ENCODE assay signal across 8 cellular contexts in genomic region chr19:49929121-49929610, GRCh38. TPM values are rescaled to one million over a fixed set of nuclear protein-coding genes. Genes with fewer than 3 reads are reported as not detected.
DNase-seq lines count a peak whose midpoint lies in the region; ATAC-seq and TF ChIP-seq lines count a peak whose summit lies in the region.

A gene with protein sequence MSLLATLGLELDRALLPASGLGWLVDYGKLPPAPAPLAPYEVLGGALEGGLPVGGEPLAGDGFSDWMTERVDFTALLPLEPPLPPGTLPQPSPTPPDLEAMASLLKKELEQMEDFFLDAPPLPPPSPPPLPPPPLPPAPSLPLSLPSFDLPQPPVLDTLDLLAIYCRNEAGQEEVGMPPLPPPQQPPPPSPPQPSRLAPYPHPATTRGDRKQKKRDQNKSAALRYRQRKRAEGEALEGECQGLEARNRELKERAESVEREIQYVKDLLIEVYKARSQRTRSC (plus strand): TSS chr19:49929205. CDS start chr19:49930851, 1,646 bp downstream.
A gene with protein sequence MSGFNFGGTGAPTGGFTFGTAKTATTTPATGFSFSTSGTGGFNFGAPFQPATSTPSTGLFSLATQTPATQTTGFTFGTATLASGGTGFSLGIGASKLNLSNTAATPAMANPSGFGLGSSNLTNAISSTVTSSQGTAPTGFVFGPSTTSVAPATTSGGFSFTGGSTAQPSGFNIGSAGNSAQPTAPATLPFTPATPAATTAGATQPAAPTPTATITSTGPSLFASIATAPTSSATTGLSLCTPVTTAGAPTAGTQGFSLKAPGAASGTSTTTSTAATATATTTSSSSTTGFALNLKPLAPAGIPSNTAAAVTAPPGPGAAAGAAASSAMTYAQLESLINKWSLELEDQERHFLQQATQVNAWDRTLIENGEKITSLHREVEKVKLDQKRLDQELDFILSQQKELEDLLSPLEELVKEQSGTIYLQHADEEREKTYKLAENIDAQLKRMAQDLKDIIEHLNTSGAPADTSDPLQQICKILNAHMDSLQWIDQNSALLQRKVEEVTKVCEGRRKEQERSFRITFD (minus strand): TSS chr19:49929504. CDS start chr19:49909807, 19,697 bp downstream.

- POLR2A ChIA-PET in HEK293T (lab: Yijun Ruan, JAX) = interaction anchor here (1.0 to 2.6 kb wide), 17 partner anchors 9 to 119 kb away, joined by 3 to 27 read pairs (median 5); partner anchors contain the start of genes AKT1S1, PNKP, PTOV1 and TBC1D17
- POLR2A ChIA-PET in SK-N-SH (lab: Yijun Ruan, JAX) = interaction anchor here (0.7 to 2.1 kb wide), 7 partner anchors 10 to 254 kb away, joined by 3 to 8 read pairs (median 3); partner anchors contain the start of gene AKT1S1

- TF ChIP-seq CTCF in SK-N-SH (IDR thresholded peaks at IDR 0.05) (no peak), osteoblast (IDR thresholded peaks at IDR 0.05; ENCODE audit: extremely low read depth, low read depth, low read length) (no peak), thoracic aorta (IDR thresholded peaks at IDR 0.05) (no peak)

- H4K20me1 ChIP-seq in SK-N-SH (ENCODE audit: insufficient read depth) = 0 out of 2 replicates have a peak, but pooled peaks cover 11% of the 10 kb centered on the region
- peaks cover 18% of the 10 kb centered on the region for H4K20me1 ChIP-seq in osteoblast (ENCODE audit: insufficient read depth, low read length)

- peak; percentile 54 for ATAC-seq in thoracic aorta (ENCODE audit: insufficient number of reproducible peaks, low FRiP score, low read depth)

- CTCF ChIA-PET in HEK293T (lab: Yijun Ruan, JAX) (no interaction called here), SK-N-SH (lab: Yijun Ruan, JAX) (interaction anchor here (1.0 to 3.5 kb wide), 5 partner anchors 9 to 52 kb away, joined by 3 to 23 read pairs (median 3); partner anchors contain the start of genes AKT1S1 and TBC1D17)

- H3K9me3 ChIP-seq in SK-N-SH (no peaks in the 10 kb centered on the region), osteoblast (ENCODE audit: low read depth, low read length) (no peaks in the 10 kb centered on the region), thoracic aorta (no peaks in the 10 kb centered on the region)

- H2AFZ ChIP-seq in SK-N-SH (ENCODE audit: low read depth) = peak within 1 kb of the TSS; percentile 99
- H2AFZ ChIP-seq in osteoblast (ENCODE audit: low read length) = peak within 1 kb of the TSS; percentile 99

- 1% methylated on average over 32 of the region's 48 CpGs for WGBS in SK-N-SH (ENCODE audit: low lambda C conversion rate)

- H3K4me1 ChIP-seq in SK-N-SH (ENCODE audit: control insufficient read depth in 1 of 2, insufficient read depth in 2 of 2, low read depth in 1 of 2, low read length in 1 of 2) (peaks cover 7 to 10% of the 10 kb centered on the region in 2 experiments; a peak in 2 of 4 replicates), osteoblast (ENCODE audit: insufficient read depth, low read length) (peaks cover 3% of the 10 kb centered on the region), thoracic aorta (ENCODE audit: control insufficient read depth in 1 of 2, low read depth in 2 of 2) (peaks cover 10 to 25% of the 10 kb centered on the region in 2 donors)

- peak within 1 kb of the TSS; percentile 98 for H3K9ac ChIP-seq in SK-N-SH

- H3K4me3 ChIP-seq in SK-N-SH (ENCODE audit: low read depth in 2 of 2, low read length in 1 of 2) = peak within 1 kb of the TSS; percentile 76 to 100
- peak within 1 kb of the TSS; percentile 91 for H3K4me3 ChIP-seq in osteoblast (ENCODE audit: insufficient read depth, low read length)
- H3K4me3 ChIP-seq in thoracic aorta = peak within 1 kb of the TSS; percentile 95

- no peaks in the 10 kb centered on the region for H3K27me3 ChIP-seq in SK-N-SH (ENCODE audit: insufficient read depth)
- no peaks in the 10 kb centered on the region for H3K27me3 ChIP-seq in osteoblast (ENCODE audit: insufficient read depth, low read length)
- no peaks in the 10 kb centered on the region for H3K27me3 ChIP-seq in thoracic aorta (replicated peaks; ENCODE audit: insufficient read depth)

- peaks cover 3 to 37% of the 10 kb centered on the region in 2 experiments for H3K36me3 ChIP-seq in SK-N-SH (replicated peaks in 1 of 2; ENCODE audit: control insufficient read depth in 1 of 2, insufficient read depth in 2 of 2, low read length in 1 of 2)
- peaks cover 19% of the 10 kb centered on the region for H3K36me3 ChIP-seq in osteoblast (ENCODE audit: insufficient read depth, low read length)
- H3K36me3 ChIP-seq in thoracic aorta = peaks cover 9% of the 10 kb centered on the region

- DNase-seq in GM04504 (ENCODE audit: low read depth) (peak; percentile 60), HEK293T (ENCODE audit: extremely low spot score) (peak; percentile 96), MV-4-11 (lab: John Stamatoyannopoulos, UW) (peak; percentile 93), SK-N-SH (peak; percentile 98), globus pallidus (ENCODE audit: low spot score) (peak; percentile 83), osteoblast (ENCODE audit: insufficient read length, low spot score, missing footprints) (peak; percentile 100), thoracic aorta (ENCODE audit: low spot score) (peak; percentile 60)
- DNase-seq in activated naive CD4-positive, alpha-beta T cell treated with anti-CD3 and anti-CD28 coated beads, Interleukin-2, amount 50 U/mL, for 16 hours = peak; percentile 91

- H3F3A ChIP-seq in SK-N-SH (replicated peaks; ENCODE audit: insufficient read depth) = peaks cover 18% of the 10 kb centered on the region

- no peak for TF ChIP-seq EP300 in SK-N-SH (IDR thresholded peaks at IDR 0.05; ENCODE audit: borderline replicate concordance in 1 of 2, low read depth in 1 of 2, low read length in 1 of 2)

- H3K79me2 ChIP-seq in SK-N-SH (ENCODE audit: insufficient read depth) (peaks cover 52% of the 10 kb centered on the region), osteoblast (ENCODE audit: insufficient read depth, low read length) (peaks cover 48% of the 10 kb centered on the region)

- no peak for TF ChIP-seq RAD21 in SK-N-SH (IDR thresholded peaks at IDR 0.05; ENCODE audit: low read length)

- no peaks in the 10 kb centered on the region for H3K9me2 ChIP-seq in SK-N-SH

- H3K4me2 ChIP-seq in SK-N-SH = peak within 1 kb of the TSS; percentile 94
- H3K4me2 ChIP-seq in osteoblast (ENCODE audit: insufficient read depth, low read length) = peak within 1 kb of the TSS; percentile 83

- peak within 1 kb of the TSS; percentile 94 to 95 for H3K27ac ChIP-seq in SK-N-SH (ENCODE audit: low read depth in 2 of 2, low read length in 1 of 2)
- H3K27ac ChIP-seq in osteoblast (ENCODE audit: low read depth, low read length) = peak within 1 kb of the TSS; percentile 90
- H3K27ac ChIP-seq in thoracic aorta = peak within 1 kb of the TSS; percentile 82 to 91

TF ChIP-seq in HEK293T, 16 proteins besides CTCF, POLR2A, EP300 and RAD21:
- TF ChIP-seq FOXM1 (IDR thresholded peaks at IDR 0.05; ENCODE audit: borderline replicate concordance) = no peak
- no peak for TF ChIP-seq SP1 (IDR thresholded peaks at IDR 0.05)
- TF ChIP-seq ARNT (IDR thresholded peaks at IDR 0.05) = no peak
- peak; percentile 100 for TF ChIP-seq L3MBTL2 (conservative IDR thresholded peaks at IDR 0.05)
- TF ChIP-seq CTBP1 (IDR thresholded peaks at IDR 0.05; ENCODE audit: borderline replicate concordance) = no peak
- TF ChIP-seq BHLHE40 (IDR thresholded peaks at IDR 0.05; ENCODE audit: borderline replicate concordance) = no peak
- TF ChIP-seq ZNF384 (IDR thresholded peaks at IDR 0.05) = no peak

TF ChIP-seq in SK-N-SH, 30 proteins besides CTCF, POLR2A, EP300 and RAD21:
- TF ChIP-seq TAF1 (IDR thresholded peaks at IDR 0.05; ENCODE audit: borderline replicate concordance, low read depth, low read length) = peak; percentile 53
- TF ChIP-seq SMC3 (IDR thresholded peaks at IDR 0.05; ENCODE audit: low read depth, low read length) = no peak
- peak; percentile 57; the same call in 1 of the 2 replicates for TF ChIP-seq MXI1 (IDR thresholded peaks at IDR 0.05; ENCODE audit: low read depth, low read length)
- no peak for TF ChIP-seq PBX3 (IDR thresholded peaks at IDR 0.05)
- TF ChIP-seq TCF12 (IDR thresholded peaks at IDR 0.05) = no peak
- peak; percentile 89 for TF ChIP-seq NRF1 (IDR thresholded peaks at IDR 0.05; ENCODE audit: low read depth, low read length)
- TF ChIP-seq CHD2 (IDR thresholded peaks at IDR 0.05; ENCODE audit: low read length, partially characterized antibody) = peak; percentile 8
- TF ChIP-seq RXRA (IDR thresholded peaks at IDR 0.05; ENCODE audit: borderline replicate concordance, low read depth) = no peak
- no peak for TF ChIP-seq RCOR1 (IDR thresholded peaks at IDR 0.05; ENCODE audit: low read length)
- TF ChIP-seq SIN3A (IDR thresholded peaks at IDR 0.05; ENCODE audit: borderline replicate concordance, low read depth, low read length) = 0 out of 2 replicates have a peak, but pooled peaks have one; percentile 0
- no peak for TF ChIP-seq GABPA (IDR thresholded peaks at IDR 0.05; ENCODE audit: low read depth)
- TF ChIP-seq, protein P1, sequence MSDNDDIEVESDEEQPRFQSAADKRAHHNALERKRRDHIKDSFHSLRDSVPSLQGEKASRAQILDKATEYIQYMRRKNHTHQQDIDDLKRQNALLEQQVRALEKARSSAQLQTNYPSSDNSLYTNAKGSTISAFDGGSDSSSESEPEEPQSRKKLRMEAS (IDR thresholded peaks at IDR 0.05; ENCODE audit: low read depth) = peak; percentile 87

RNA-seq across cellular contexts. Expression of the first gene that starts in this region (rescaled TPM):
- polyA plus RNA-seq in SK-N-SH (2012; rRNA removed) = 11.1 and 11.7 TPM in 2 replicates
- 10.3 TPM in 2 replicates for polyA plus RNA-seq in SK-N-SH (2012; cell fraction: cytosol; rRNA removed)
- polyA plus RNA-seq in SK-N-SH (2012; cell fraction: nucleus; rRNA removed) = 20.7 and 27.7 TPM in 2 replicates
- total RNA-seq in osteoblast = 6.2 and 8.3 TPM in 2 replicates
- 1 to 10 TPM; 8.4 to 9.8 TPM for total RNA-seq in thoracic aorta

RNA-seq across cellular contexts. Expression of the second gene that starts in this region (rescaled TPM):
- polyA plus RNA-seq in SK-N-SH (2012; rRNA removed) = 14.6 and 16.2 TPM in 2 replicates
- polyA plus RNA-seq in SK-N-SH (2012; cell fraction: cytosol; rRNA removed) = 11.7 and 14.3 TPM in 2 replicates
- 21.6 and 23.5 TPM in 2 replicates for polyA plus RNA-seq in SK-N-SH (2012; cell fraction: nucleus; rRNA removed)
- 21.2 and 22.8 TPM in 2 replicates for total RNA-seq in osteoblast
- 10 to 100 TPM; 29.9 to 34.3 TPM for total RNA-seq in thoracic aorta

Comparison
In these comparisons a context has a peak if more than half of its experiments do, and no peak if none do; other contexts are left out.
1. Peak in every context shown above with its lines: DNase-seq, ATAC-seq, H3K4me3 ChIP-seq and H3K27ac ChIP-seq.